Comparison of ENCODE assay signal across 13 cellular contexts in genomic region chr1:231935856-231936255, GRCh38.
"Had no signal": no experiment of that assay in that cellular context is flagged by ENCODE, and none has a peak within 500 bp of the region (broad histone marks: within the 10 kb centered on the region; RNA-seq: fewer than 3 reads in every experiment).

No MANE protein-coding gene starts in this region.

- H3K4me1 Mint-ChIP-seq: stimulated activated memory B cell treated with anti-CD40 and anti-IgM and Interleukin-4, amounts not matched to agents 10 μg/mL and 1 μg/mL and 100 μg/mL, for 72 hours had no signal

- DNase-seq: activated CD4-positive, alpha-beta T cell treated with anti-CD3 and anti-CD28 coated beads, Interleukin-2, amount 50 U/mL, for 1 hour; activated effector memory CD4-positive, alpha-beta T cell treated with Interleukin-2 at 50 U/mL for 16 hours; activated T-cell treated with anti-CD3 and anti-CD28 coated beads, Interleukin-2, amount 50 U/mL, for 24 hours; amygdala; brain microvascular endothelial cell; effector memory CD4-positive, alpha-beta T cell; kidney; left ventricle myocardium superior; mesendoderm; tibial artery; uterus had no signal

- H3K27me3 Mint-ChIP-seq: activated T-cell treated with anti-CD3 and anti-CD28 coated beads, Interleukin-2, amount 50 U/mL, for 24 hours; stimulated activated memory B cell treated with anti-CD40 and anti-IgM and Interleukin-4, amounts not matched to agents 10 μg/mL and 1 μg/mL and 100 μg/mL, for 72 hours had no signal

- H3K4me3 Mint-ChIP-seq: activated T-cell treated with anti-CD3 and anti-CD28 coated beads, Interleukin-2, amount 50 U/mL, for 24 hours; stimulated activated memory B cell treated with anti-CD40 and anti-IgM and Interleukin-4, amounts not matched to agents 10 μg/mL and 1 μg/mL and 100 μg/mL, for 72 hours had no signal

- H3K27ac Mint-ChIP-seq: activated naive CD4-positive, alpha-beta T cell treated with anti-CD3 and anti-CD28 coated beads, Interleukin-2, amount 50 U/mL, for 72 hours; activated T-cell treated with anti-CD3 and anti-CD28 coated beads, Interleukin-2, amount 50 U/mL, for 24 hours; stimulated activated memory B cell treated with anti-CD40 and anti-IgM and Interleukin-4, amounts not matched to agents 10 μg/mL and 1 μg/mL and 100 μg/mL, for 72 hours had no signal

- H3K9me3 Mint-ChIP-seq: activated naive CD4-positive, alpha-beta T cell treated with anti-CD3 and anti-CD28 coated beads, Interleukin-2, amount 50 U/mL, for 72 hours; activated T-cell treated with anti-CD3 and anti-CD28 coated beads, Interleukin-2, amount 50 U/mL, for 24 hours; stimulated activated memory B cell treated with anti-CD40 and anti-IgM and Interleukin-4, amounts not matched to agents 10 μg/mL and 1 μg/mL and 100 μg/mL, for 72 hours had no signal

- ATAC-seq: activated naive CD4-positive, alpha-beta T cell treated with anti-CD3 and anti-CD28 coated beads, Interleukin-2, amount 50 U/mL, for 72 hours; left ventricle myocardium superior; stimulated activated memory B cell treated with anti-CD40 and anti-IgM and Interleukin-4, amounts not matched to agents 10 μg/mL and 1 μg/mL and 100 μg/mL, for 72 hours had no signal
